Comparison of ENCODE assay signal across 9 cellular contexts in the genomic region with DNA sequence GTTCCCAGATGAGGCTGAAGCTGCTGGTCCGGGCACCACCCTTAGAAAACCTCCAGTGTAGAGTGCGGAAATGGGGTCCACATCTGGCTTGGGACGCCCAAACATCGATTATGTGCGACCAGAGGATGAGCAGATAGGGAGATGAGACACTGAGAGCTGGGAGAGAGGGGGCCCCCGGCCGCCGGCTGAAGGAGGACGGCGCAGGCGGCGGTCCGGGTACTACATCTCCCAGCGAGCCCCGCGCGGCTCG. TPM values are rescaled to one million over a fixed set of nuclear protein-coding genes. Genes with fewer than 3 reads are reported as not detected.
DNase-seq lines count a peak whose midpoint lies in the region; ATAC-seq lines count a peak whose summit lies in the region.
"Had no signal": no experiment of that assay in that cellular context is flagged by ENCODE, and none has a peak within 500 bp of the region (broad histone marks: within the 10 kb centered on the region; RNA-seq: fewer than 3 reads in every experiment).

No MANE protein-coding gene starts in this region.

- H3K9ac ChIP-seq in iPS-15b (ENCODE audit: low read depth, low read length): peak overlapping the region; percentile 65

- H3K27me3 ChIP-seq in iPS-15b (ENCODE audit: control insufficient read depth, insufficient read depth, low read length): peaks cover 23% of the 10 kb centered on the region

- DNase-seq in Right ventricle myocardium superior (peak; percentile 88), left ventricle myocardium superior (no peak), GM19238 (ENCODE audit: insufficient read length, low spot score) (no peak), germinal center (ENCODE audit: low spot score) (no peak)
- DNase-seq in activated T-helper 1 cell treated with anti-CD3 and anti-CD28 coated beads, Interleukin-12 subunit alpha, Interleukin-12 subunit beta, Interleukin-2, Interleukin-4 antibody, amounts not matched to agents 30 ng/mL and 10 ng/mL and 1 ng/mL, durations not matched to agents 14 hours and 24 hours and 36 hours (ENCODE audit: low spot score): no peak
- no peak for DNase-seq in stimulated activated naive B cell treated with anti-CD40 and anti-IgM and Interleukin-4, amounts not matched to agents 10 μg/mL and 1 μg/mL and 100 μg/mL, for 72 hours

- peaks cover 15% of the 10 kb centered on the region for H3K4me1 Mint-ChIP-seq in activated T-helper 1 cell treated with anti-CD3 and anti-CD28 coated beads, Interleukin-12 subunit alpha, Interleukin-12 subunit beta, Interleukin-2, Interleukin-4 antibody, amounts not matched to agents 30 ng/mL and 10 ng/mL and 1 ng/mL, durations not matched to agents 14 hours and 24 hours and 36 hours (ENCODE audit: low read depth)
- peaks cover 4 to 17% of the 10 kb centered on the region in 2 donors for H3K4me1 Mint-ChIP-seq in stimulated activated naive B cell treated with anti-CD40 and anti-IgM and Interleukin-4, amounts not matched to agents 10 μg/mL and 1 μg/mL and 100 μg/mL, for 72 hours

- no peaks in the 10 kb centered on the region for H3K9me3 Mint-ChIP-seq in activated T-helper 1 cell treated with anti-CD3 and anti-CD28 coated beads, Interleukin-12 subunit alpha, Interleukin-12 subunit beta, Interleukin-2, Interleukin-4 antibody, amounts not matched to agents 30 ng/mL and 10 ng/mL and 1 ng/mL, durations not matched to agents 14 hours and 24 hours and 36 hours
- no peaks in the 10 kb centered on the region for H3K9me3 Mint-ChIP-seq in stimulated activated naive B cell treated with anti-CD40 and anti-IgM and Interleukin-4, amounts not matched to agents 10 μg/mL and 1 μg/mL and 100 μg/mL, for 72 hours

- peak overlapping the region; percentile 94 for H3K4me3 ChIP-seq in iPS-15b (ENCODE audit: low read depth, low read length)

- H3K27me3 Mint-ChIP-seq in activated T-helper 1 cell treated with anti-CD3 and anti-CD28 coated beads, Interleukin-12 subunit alpha, Interleukin-12 subunit beta, Interleukin-2, Interleukin-4 antibody, amounts not matched to agents 30 ng/mL and 10 ng/mL and 1 ng/mL, durations not matched to agents 14 hours and 24 hours and 36 hours (ENCODE audit: insufficient read depth): peaks cover 68% of the 10 kb centered on the region
- H3K27me3 Mint-ChIP-seq in stimulated activated naive B cell treated with anti-CD40 and anti-IgM and Interleukin-4, amounts not matched to agents 10 μg/mL and 1 μg/mL and 100 μg/mL, for 72 hours: peaks cover 35 to 69% of the 10 kb centered on the region in 2 donors

- no peaks in the 10 kb centered on the region for H3K36me3 ChIP-seq in iPS-15b (ENCODE audit: control insufficient read depth, insufficient read depth, low read length)

- intact Hi-C loops in Right ventricle myocardium superior (cut with DNase I): no loop called here
- intact Hi-C loops in left ventricle myocardium superior (cut with micrococcal nuclease): no loop called here
- intact Hi-C loops in activated T-helper 1 cell treated with anti-CD3 and anti-CD28 coated beads, Interleukin-12 subunit alpha, Interleukin-12 subunit beta, Interleukin-2, Interleukin-4 antibody, amounts not matched to agents 30 ng/mL and 10 ng/mL and 1 ng/mL, durations not matched to agents 14 hours and 24 hours and 36 hours (cut with micrococcal nuclease): loop anchor here (1.0 kb wide), 2 partner anchors 16 to 32 kb away; a partner anchor contains a TSS

- H3K27ac Mint-ChIP-seq in activated T-helper 1 cell treated with anti-CD3 and anti-CD28 coated beads, Interleukin-12 subunit alpha, Interleukin-12 subunit beta, Interleukin-2, Interleukin-4 antibody, amounts not matched to agents 30 ng/mL and 10 ng/mL and 1 ng/mL, durations not matched to agents 14 hours and 24 hours and 36 hours: peak overlapping the region; percentile 65
- peak overlapping the region; percentile 87 for H3K27ac Mint-ChIP-seq in stimulated activated naive B cell treated with anti-CD40 and anti-IgM and Interleukin-4, amounts not matched to agents 10 μg/mL and 1 μg/mL and 100 μg/mL, for 72 hours

- H3K4me1 ChIP-seq in iPS-15b (ENCODE audit: control insufficient read depth, insufficient read depth, low read length): peaks cover 12% of the 10 kb centered on the region
- H3K4me1 ChIP-seq: foreskin keratinocyte had no signal

- no peaks in the 10 kb centered on the region for H3K9me3 ChIP-seq in iPS-15b (ENCODE audit: control insufficient read depth, insufficient read depth, low read length)

- ATAC-seq in Right ventricle myocardium superior (ENCODE audit: poor library complexity) (no peak), left ventricle myocardium superior (no peak), HG02840 (IDR thresholded peaks at IDR 0.05; ENCODE audit: low FRiP score, unreplicated experiment) (no peak)
- no peak for ATAC-seq in stimulated activated naive B cell treated with anti-CD40 and anti-IgM and Interleukin-4, amounts not matched to agents 10 μg/mL and 1 μg/mL and 100 μg/mL, for 72 hours (replicated peaks)

- no peaks in the 10 kb centered on the region for H3K36me3 Mint-ChIP-seq in activated T-helper 1 cell treated with anti-CD3 and anti-CD28 coated beads, Interleukin-12 subunit alpha, Interleukin-12 subunit beta, Interleukin-2, Interleukin-4 antibody, amounts not matched to agents 30 ng/mL and 10 ng/mL and 1 ng/mL, durations not matched to agents 14 hours and 24 hours and 36 hours (ENCODE audit: low read depth)
- no peaks in the 10 kb centered on the region for H3K36me3 Mint-ChIP-seq in stimulated activated naive B cell treated with anti-CD40 and anti-IgM and Interleukin-4, amounts not matched to agents 10 μg/mL and 1 μg/mL and 100 μg/mL, for 72 hours

- peak overlapping the region; percentile 92 for H3K4me3 Mint-ChIP-seq in activated T-helper 1 cell treated with anti-CD3 and anti-CD28 coated beads, Interleukin-12 subunit alpha, Interleukin-12 subunit beta, Interleukin-2, Interleukin-4 antibody, amounts not matched to agents 30 ng/mL and 10 ng/mL and 1 ng/mL, durations not matched to agents 14 hours and 24 hours and 36 hours
- peak overlapping the region; percentile 84 to 93 for H3K4me3 Mint-ChIP-seq in stimulated activated naive B cell treated with anti-CD40 and anti-IgM and Interleukin-4, amounts not matched to agents 10 μg/mL and 1 μg/mL and 100 μg/mL, for 72 hours

RNA-seq across cellular contexts. Expression of a gene that starts 0.2 kb away (rescaled TPM):
- total RNA-seq in Right ventricle myocardium superior (8.5 TPM), left ventricle myocardium superior (10.3 TPM)
- total RNA-seq in activated T-helper 1 cell treated with anti-CD3 and anti-CD28 coated beads, Interleukin-12 subunit alpha, Interleukin-12 subunit beta, Interleukin-2, Interleukin-4 antibody, amounts not matched to agents 30 ng/mL and 10 ng/mL and 1 ng/mL, durations not matched to agents 14 hours and 24 hours and 36 hours: 7.2 and 11.1 TPM in 2 replicates

RNA-seq across cellular contexts. Expression of a gene that starts 31.3 kb away (rescaled TPM):
- total RNA-seq in Right ventricle myocardium superior (13.8 TPM), left ventricle myocardium superior (15.5 TPM)
- total RNA-seq in activated T-helper 1 cell treated with anti-CD3 and anti-CD28 coated beads, Interleukin-12 subunit alpha, Interleukin-12 subunit beta, Interleukin-2, Interleukin-4 antibody, amounts not matched to agents 30 ng/mL and 10 ng/mL and 1 ng/mL, durations not matched to agents 14 hours and 24 hours and 36 hours: 38.8 and 39.3 TPM in 2 replicates
